Comparison of ENCODE assay signal across 8 cellular contexts in genomic region chr11:33016654-33017053, GRCh38. TPM values are rescaled to one million over a fixed set of nuclear protein-coding genes. Genes with fewer than 3 reads are reported as not detected.
DNase-seq lines count a peak whose midpoint lies in the region; ATAC-seq and TF ChIP-seq lines count a peak whose summit lies in the region.

No MANE protein-coding gene starts in this region.

- H3K4me3 ChIP-seq in breast epithelium (peak overlapping the region; percentile 53 to 73 (median 62)), muscle layer of colon (ENCODE audit: low read depth in 1 of 2, low read length in 2 of 2) (peak overlapping the region; percentile 57 to 62), aorta (ENCODE audit: low read length in 2 of 2) (peak overlapping the region; percentile 44 to 67)

- 53 to 55% methylated on average over 4 of the region's 4 CpGs for WGBS in aorta, 2 donors

- H3K27me3 Mint-ChIP-seq in stimulated activated naive CD8-positive, alpha-beta T cell treated with anti-CD3 and anti-CD28 coated beads, Interleukin-15, Interleukin-2, amounts not matched to agents 100 ng/mL and 50 ng/mL, for 24 hours: peaks cover 26% of the 10 kb centered on the region

- no peaks in the 10 kb centered on the region for H3K36me3 Mint-ChIP-seq in stimulated activated naive CD8-positive, alpha-beta T cell treated with anti-CD3 and anti-CD28 coated beads, Interleukin-15, Interleukin-2, amounts not matched to agents 100 ng/mL and 50 ng/mL, for 24 hours (ENCODE audit: low read depth)

- H3K27ac ChIP-seq in breast epithelium (no peak overlapping the region), muscle layer of colon (ENCODE audit: low read depth, low read length) (peak overlapping the region; percentile 10), aorta (ENCODE audit: low read depth in 1 of 2, low read length in 2 of 2) (no peak overlapping the region)

- H3K4me3 Mint-ChIP-seq in stimulated activated naive CD8-positive, alpha-beta T cell treated with anti-CD3 and anti-CD28 coated beads, Interleukin-15, Interleukin-2, amounts not matched to agents 100 ng/mL and 50 ng/mL, for 24 hours: peak overlapping the region; percentile 78

- no peak for DNase-seq in stimulated activated naive CD8-positive, alpha-beta T cell treated with anti-CD3 and anti-CD28 coated beads, Interleukin-15, Interleukin-2, amounts not matched to agents 100 U/mL and 50 U/mL, for 24 hours
- DNase-seq in breast epithelium (ENCODE audit: low spot score in 2 of 2): no peak
- DNase-seq in aorta: no peak
- no peak for DNase-seq in posterior vena cava (ENCODE audit: low spot score)
- DNase-seq in UCSD-AML1 (lab: John Stamatoyannopoulos, UW; ENCODE audit: unreplicated experiment): no peak
- DNase-seq in amygdala (lab: John Stamatoyannopoulos, UW): no peak

- no peaks in the 10 kb centered on the region for H3K4me1 ChIP-seq in breast epithelium
- peaks cover 17% of the 10 kb centered on the region for H3K4me1 ChIP-seq in muscle layer of colon (ENCODE audit: insufficient read depth, low read length)
- no peaks in the 10 kb centered on the region for H3K4me1 ChIP-seq in aorta (ENCODE audit: control insufficient read depth in 1 of 2, insufficient read depth in 2 of 2, low read length in 2 of 2)

- H3K27ac Mint-ChIP-seq in stimulated activated naive CD8-positive, alpha-beta T cell treated with anti-CD3 and anti-CD28 coated beads, Interleukin-15, Interleukin-2, amounts not matched to agents 100 ng/mL and 50 ng/mL, for 24 hours: no peak overlapping the region

- H3K36me3 ChIP-seq in breast epithelium (no peaks in the 10 kb centered on the region), muscle layer of colon (ENCODE audit: insufficient read depth, low read length) (no peaks in the 10 kb centered on the region), aorta (ENCODE audit: control insufficient read depth in 1 of 2, insufficient read depth in 2 of 2, low read length in 1 of 2) (no peaks in the 10 kb centered on the region)

- peaks cover 37% of the 10 kb centered on the region for H3K4me1 Mint-ChIP-seq in stimulated activated naive CD8-positive, alpha-beta T cell treated with anti-CD3 and anti-CD28 coated beads, Interleukin-15, Interleukin-2, amounts not matched to agents 100 ng/mL and 50 ng/mL, for 24 hours (ENCODE audit: low read depth)

- H3K27me3 ChIP-seq in breast epithelium: peaks cover 0 to 7% of the 10 kb centered on the region in 2 donors
- H3K27me3 ChIP-seq in muscle layer of colon (ENCODE audit: control insufficient read depth in 1 of 2, insufficient read depth in 2 of 2, low read length in 2 of 2): no peaks in the 10 kb centered on the region
- no peaks in the 10 kb centered on the region for H3K27me3 ChIP-seq in aorta (ENCODE audit: control insufficient read depth in 1 of 2, insufficient read depth in 2 of 2, low read length in 1 of 2)

- no peak for ATAC-seq in stimulated activated naive CD8-positive, alpha-beta T cell treated with anti-CD3 and anti-CD28 coated beads, Interleukin-15, Interleukin-2, amounts not matched to agents 100 U/mL and 50 U/mL, for 24 hours
- no peak for ATAC-seq in aorta (ENCODE audit: low FRiP score)

- H3K9me3 Mint-ChIP-seq in stimulated activated naive CD8-positive, alpha-beta T cell treated with anti-CD3 and anti-CD28 coated beads, Interleukin-15, Interleukin-2, amounts not matched to agents 100 ng/mL and 50 ng/mL, for 24 hours: no peaks in the 10 kb centered on the region

- TF ChIP-seq POLR2A in breast epithelium (IDR thresholded peaks at IDR 0.05): no peak

- TF ChIP-seq CTCF in breast epithelium (IDR thresholded peaks at IDR 0.05): no peak

- intact Hi-C loops in breast epithelium (cut with DNase I; ENCODE audit: low total_unique reads): no loop called here
- intact Hi-C loops in aorta (cut with DNase I): no loop called here
- intact Hi-C loops in posterior vena cava (cut with DNase I): no loop called here

- H3K9ac ChIP-seq in muscle layer of colon (ENCODE audit: low read length): peak overlapping the region; percentile 11

- H3K9me3 ChIP-seq in breast epithelium (no peaks in the 10 kb centered on the region), muscle layer of colon (ENCODE audit: low read length) (no peaks in the 10 kb centered on the region), aorta (ENCODE audit: control insufficient read depth, low read length) (no peaks in the 10 kb centered on the region)

RNA-seq across cellular contexts. Expression of gene DEPDC7, which starts 1.0 kb away (rescaled TPM):
- total RNA-seq in breast epithelium (under 1 TPM; 0.59 to 0.98 (median 0.64) TPM), aorta (1 to 10 TPM in 1 of 2 donors, under 1 TPM in 1; 0.78 to 2.6 TPM), posterior vena cava (1 to 10 TPM; 1.4 TPM)
- 1 to 10 TPM in 1 of 2 donors, under 1 TPM in 1; 0.31 to 6.4 TPM for polyA plus RNA-seq in aorta

RNA-seq across cellular contexts. Expression of gene TCP11L1, which starts 22.7 kb away (rescaled TPM):
- total RNA-seq in breast epithelium: 10 to 100 TPM; 19.8 to 34.7 (median 29.0) TPM
- 10 to 100 TPM; 35.2 to 39.4 TPM for total RNA-seq in aorta
- polyA plus RNA-seq in aorta: 10 to 100 TPM; 10.8 to 12.1 TPM
- total RNA-seq in posterior vena cava: 10 to 100 TPM; 25.4 to 28.3 TPM
